ENCODE assay signal across 8 cellular contexts in the genomic region with DNA sequence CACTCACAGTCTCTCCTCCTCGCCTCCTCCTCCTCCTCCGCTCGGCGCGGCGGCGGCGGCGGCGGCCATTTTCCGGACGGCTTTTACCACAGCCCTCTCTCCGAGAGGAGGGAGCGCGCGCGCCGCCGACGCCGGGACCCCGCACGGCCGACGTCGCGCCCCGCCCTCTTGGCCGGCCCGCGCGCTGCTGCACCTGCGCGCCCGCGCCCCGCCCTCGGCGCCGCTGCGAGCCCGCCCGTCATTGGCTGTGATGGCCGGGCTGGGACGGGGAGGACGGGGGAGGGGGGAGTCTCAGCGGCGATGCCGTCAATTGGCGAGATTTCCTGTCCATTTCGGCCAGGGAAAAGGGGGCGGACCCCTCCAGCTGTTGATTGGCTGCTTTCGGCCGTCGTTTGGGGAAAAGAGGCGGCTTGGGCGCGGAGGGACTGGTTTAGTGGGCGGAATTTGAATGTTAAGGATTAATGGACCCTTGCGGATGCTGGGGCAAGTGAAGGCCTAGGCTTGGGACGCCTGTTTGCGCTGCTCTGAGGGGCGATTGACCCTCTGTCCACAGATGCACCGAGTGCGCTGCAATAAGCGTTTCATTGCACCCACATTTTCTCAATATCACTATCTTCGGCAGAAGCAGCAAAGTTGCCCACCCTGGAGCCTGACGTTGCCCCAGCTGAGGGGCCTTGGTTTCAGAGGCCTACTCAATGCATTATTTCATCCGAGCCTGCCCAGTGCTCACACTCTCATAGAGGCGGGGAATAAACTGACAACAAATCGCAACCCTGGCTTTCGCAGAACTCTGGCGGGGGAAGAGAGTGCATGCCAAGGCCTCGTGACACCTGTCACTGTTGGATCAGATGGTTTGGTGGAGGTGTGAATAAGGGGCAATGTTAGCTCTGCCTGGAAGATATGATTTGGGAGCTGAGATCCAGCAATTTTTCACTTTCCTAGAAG. TPM values are rescaled to one million over a fixed set of nuclear protein-coding genes. Genes with fewer than 3 reads are reported as not detected.
DNase-seq lines count a peak whose midpoint lies in the region; ATAC-seq and FAIRE-seq lines count a peak whose summit lies in the region.

A gene (minus strand): TSS at position 121 of the 945 bp plus-strand sequence.

- H3K9me3 ChIP-seq in NT2/D1 (ENCODE audit: insufficient read depth, low read length): no peaks in the 10 kb centered on the region
- H3K9me3 ChIP-seq in endocrine pancreas (ENCODE audit: control insufficient read depth, low read length): no peaks in the 10 kb centered on the region

- H4K5ac ChIP-seq in mesendoderm (ENCODE audit: low read length): no peak within 1 kb of the TSS

- peak; percentile 69 for FAIRE-seq in HTR-8/SVneo (lab: Jason Lieb, UNC)

- peaks cover 2% of the 10 kb centered on the region for H3K79me1 ChIP-seq in mesendoderm (ENCODE audit: low read length)

- H2BK15ac ChIP-seq in mesendoderm (replicated peaks; ENCODE audit: low read depth): no peak within 1 kb of the TSS

- H3K4me1 ChIP-seq in NT2/D1 (ENCODE audit: insufficient read depth, insufficient read length): no peaks in the 10 kb centered on the region
- no peaks in the 10 kb centered on the region for H3K4me1 ChIP-seq in endocrine pancreas (ENCODE audit: control insufficient read depth, insufficient read depth, low read length)
- peaks cover 4% of the 10 kb centered on the region for H3K4me1 ChIP-seq in mesendoderm (ENCODE audit: control insufficient read depth, low read depth, low read length)

- peaks cover 8% of the 10 kb centered on the region for H3K36me3 Mint-ChIP-seq in activated CD8-positive, alpha-beta memory T cell treated with anti-CD3 and anti-CD28 coated beads, Interleukin-2, amount 10 ng/mL, durations not matched to agents 7 days and 5 days

- H2BK120ac ChIP-seq in mesendoderm (ENCODE audit: low read depth, low read length): no peak within 1 kb of the TSS

- ATAC-seq in GM21367 (IDR thresholded peaks at IDR 0.05; ENCODE audit: unreplicated experiment): peak; percentile 80
- ATAC-seq in activated CD8-positive, alpha-beta memory T cell treated with anti-CD3 and anti-CD28 coated beads, Interleukin-2, amount 10 ng/mL, durations not matched to agents 7 days and 5 days: peak; percentile 90

- H4K8ac ChIP-seq in mesendoderm (ENCODE audit: low read depth, low read length): peak within 1 kb of the TSS; percentile 76

- H3K27me3 ChIP-seq in NT2/D1 (ENCODE audit: insufficient read depth, insufficient read length) (no peaks in the 10 kb centered on the region), endocrine pancreas (ENCODE audit: control insufficient read depth, insufficient read depth, low read length) (no peaks in the 10 kb centered on the region), mesendoderm (ENCODE audit: insufficient read depth, low read length, poor library complexity) (no peaks in the 10 kb centered on the region)

- no peak within 1 kb of the TSS for H3K23ac ChIP-seq in mesendoderm (ENCODE audit: low read length)

- H3K4me1 Mint-ChIP-seq in activated CD8-positive, alpha-beta memory T cell treated with anti-CD3 and anti-CD28 coated beads, Interleukin-2, amount 10 ng/mL, durations not matched to agents 7 days and 5 days: peaks cover 46% of the 10 kb centered on the region

- peak within 1 kb of the TSS; percentile 96 for H3K4me3 Mint-ChIP-seq in activated CD8-positive, alpha-beta memory T cell treated with anti-CD3 and anti-CD28 coated beads, Interleukin-2, amount 10 ng/mL, durations not matched to agents 7 days and 5 days

- no CpG with 5 or more reads among the region's 74 CpGs for WGBS in mesendoderm (ENCODE audit: extremely low coverage, insufficient coverage, low lambda C conversion rate)

- peak within 1 kb of the TSS; percentile 67 for H3K9ac ChIP-seq in NT2/D1 (ENCODE audit: insufficient read length, low read depth)
- H3K9ac ChIP-seq in endocrine pancreas (ENCODE audit: control insufficient read depth, insufficient read depth, low read length): peak within 1 kb of the TSS; percentile 72
- peak within 1 kb of the TSS; percentile 80 for H3K9ac ChIP-seq in mesendoderm (ENCODE audit: low read length)

- DNase-seq in COLO668 (lab: John Stamatoyannopoulos, UW; ENCODE audit: unreplicated experiment) (peak; percentile 98), HTR-8/SVneo (ENCODE audit: insufficient read length, low spot score) (peak; percentile 83), NT2/D1 (ENCODE audit: low read depth, low spot score) (peak; percentile 80), mesendoderm (peak; percentile 95)
- peak; percentile 95 for DNase-seq in activated CD8-positive, alpha-beta memory T cell treated with anti-CD3 and anti-CD28 coated beads, Interleukin-2, amount 10 ng/mL, durations not matched to agents 7 days and 5 days
- DNase-seq in stimulated activated CD8-positive, alpha-beta memory T cell treated with anti-CD3 and anti-CD28 coated beads, Interleukin-12 subunit alpha, Interleukin-12 subunit beta, amount 100 ng/mL, for 4 hours (ENCODE audit: low read depth): peak; percentile 78

- H3K4me3 ChIP-seq in NT2/D1 (ENCODE audit: insufficient read length, low read depth) (peak within 1 kb of the TSS; percentile 58), endocrine pancreas (ENCODE audit: control insufficient read depth, insufficient read depth, low read length) (peak within 1 kb of the TSS; percentile 65), mesendoderm (ENCODE audit: low read length) (peak within 1 kb of the TSS; percentile 49)

- H3K4ac ChIP-seq in mesendoderm (ENCODE audit: low read depth, low read length): peak within 1 kb of the TSS; percentile 79

- no peak within 1 kb of the TSS for H2AK5ac ChIP-seq in mesendoderm (ENCODE audit: low read length)

- H3K56ac ChIP-seq in mesendoderm (ENCODE audit: low read length): peak within 1 kb of the TSS; percentile 88

- H3K36me3 ChIP-seq in NT2/D1 (ENCODE audit: insufficient read depth, insufficient read length, low read length): no peaks in the 10 kb centered on the region
- no peaks in the 10 kb centered on the region for H3K36me3 ChIP-seq in endocrine pancreas (ENCODE audit: control insufficient read depth, insufficient read depth, low read length)
- H3K36me3 ChIP-seq in mesendoderm (ENCODE audit: control insufficient read depth, insufficient read depth, low read length): no peaks in the 10 kb centered on the region

- H3K18ac ChIP-seq in mesendoderm (ENCODE audit: low read length): peak within 1 kb of the TSS; percentile 100

- H3K9me3 Mint-ChIP-seq in activated CD8-positive, alpha-beta memory T cell treated with anti-CD3 and anti-CD28 coated beads, Interleukin-2, amount 10 ng/mL, durations not matched to agents 7 days and 5 days (ENCODE audit: low read depth): no peaks in the 10 kb centered on the region

- no peak within 1 kb of the TSS for H2BK5ac ChIP-seq in mesendoderm (ENCODE audit: low read length)

- peak within 1 kb of the TSS; percentile 76 for H3K27ac ChIP-seq in mesendoderm (ENCODE audit: low read depth, low read length)

- peak within 1 kb of the TSS; percentile 67 for H3K4me2 ChIP-seq in mesendoderm (ENCODE audit: low read length)

- CTCF ChIA-PET in activated CD8-positive, alpha-beta memory T cell treated with anti-CD3 and anti-CD28 coated beads, Interleukin-2, amount 10 ng/mL, durations not matched to agents 7 days and 5 days (lab: Charles Lee): interaction anchor here (1.0 kb wide), 1 partner anchor 17 kb away, joined by 3 read pairs; no protein-coding TSS in a partner anchor

- peaks cover 3% of the 10 kb centered on the region for H3K27me3 Mint-ChIP-seq in activated CD8-positive, alpha-beta memory T cell treated with anti-CD3 and anti-CD28 coated beads, Interleukin-2, amount 10 ng/mL, durations not matched to agents 7 days and 5 days

- peaks cover 35% of the 10 kb centered on the region for H3K79me2 ChIP-seq in mesendoderm (ENCODE audit: control insufficient read depth, insufficient read depth, low read length)

- H3K27ac Mint-ChIP-seq in activated CD8-positive, alpha-beta memory T cell treated with anti-CD3 and anti-CD28 coated beads, Interleukin-2, amount 10 ng/mL, durations not matched to agents 7 days and 5 days: peak within 1 kb of the TSS; percentile 96

RNA-seq across cellular contexts. Expression of the gene that starts here (rescaled TPM):
- 10 to 100 TPM; 81.1 to 84.5 TPM for total RNA-seq in activated CD8-positive, alpha-beta memory T cell treated with anti-CD3 and anti-CD28 coated beads, Interleukin-2, amount 10 ng/mL, durations not matched to agents 7 days and 5 days
- 23.5 TPM for polyA plus RNA-seq in mesendoderm (2013, experiment 1 of 2)
- polyA plus RNA-seq in mesendoderm (2013, experiment 2 of 2): 24.6 TPM

Comparison
In these comparisons a context has a peak if more than half of its experiments do, and no peak if none do; other contexts are left out.
1. Peak in every context shown above with its lines: DNase-seq, ATAC-seq, H3K4me3 ChIP-seq and H3K27ac ChIP-seq.